In the genomic region with DNA sequence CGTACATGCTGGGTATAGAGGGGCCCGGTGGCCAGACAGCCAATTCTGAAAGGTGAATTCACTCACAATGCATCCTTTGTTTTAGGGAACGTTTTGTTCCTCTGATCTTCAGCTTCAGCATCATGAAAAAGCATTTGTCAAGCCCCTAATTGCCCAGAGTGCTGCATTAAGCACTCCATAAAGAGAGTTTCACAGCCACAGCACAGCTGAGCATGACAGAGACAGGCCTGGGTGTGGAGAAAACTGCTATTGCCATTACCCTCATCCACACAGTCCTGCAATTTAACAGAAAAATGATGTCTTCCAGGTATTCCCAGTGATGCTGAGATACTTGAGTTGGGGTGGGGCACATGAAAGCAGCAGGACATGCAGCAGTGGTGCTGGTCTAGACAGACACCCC, we compare ENCODE assay signal across 30 cellular contexts.
"Had no signal": no experiment of that assay in that cellular context is flagged by ENCODE, and none has a peak within 500 bp of the region (broad histone marks: within the 10 kb centered on the region; RNA-seq: fewer than 3 reads in every experiment).

No MANE protein-coding gene starts in this region.

- H3K9ac ChIP-seq: neural progenitor cell, parathyroid adenoma had no signal

- H3K27me3 ChIP-seq: neural progenitor cell, ovary, right lobe of liver, sigmoid colon, suprapubic skin, testis, tibial artery, transverse colon, upper lobe of right lung, uterus had no signal

- H3K27ac ChIP-seq: neural progenitor cell, ovary, parathyroid adenoma, psoas muscle, right lobe of liver, sigmoid colon, suprapubic skin, testis, tibial artery, transverse colon, upper lobe of right lung, uterus had no signal

- H3K27me3 Mint-ChIP-seq: progenitor cell of endocrine pancreas had no signal

- DNase-seq: naive thymus-derived CD4-positive, alpha-beta T cell; natural killer cell; occipital lobe; ovary; posterior cingulate gyrus; psoas muscle; right cardiac atrium; right lobe of liver; sigmoid colon; small intestine; stimulated activated CD4-positive, alpha-beta T cell treated with anti-CD3 and anti-CD28 coated beads, Interleukin-15, amount 100 ng/mL, for 24 hours; stimulated activated CD4-positive, alpha-beta T cell treated with anti-CD3 and anti-CD28 coated beads, Interleukin-2, amount 100 ng/mL, for 24 hours; stimulated activated CD4-positive, alpha-beta T cell treated with anti-CD3 and anti-CD28 coated beads, Interleukin-2, amount 100 ng/mL, for 48 hours; stimulated activated CD4-positive, alpha-beta T cell treated with anti-CD3 and anti-CD28 coated beads, Interleukin-4, amount 100 ng/mL, for 24 hours; stimulated activated naive CD4-positive, alpha-beta T cell; stimulated activated naive CD8-positive, alpha-beta T cell treated with anti-CD3 and anti-CD28 coated beads, Interleukin-15, amount 100 ng/mL, for 72 hours; stimulated activated naive CD8-positive, alpha-beta T cell treated with anti-CD3 and anti-CD28 coated beads, Interleukin-15, Interleukin-2, amounts not matched to agents 100 U/mL and 50 U/mL, for 24 hours; substantia nigra; testis; tibial artery; transverse colon; upper lobe of right lung; uterus had no signal

- H2AFZ ChIP-seq: neural progenitor cell, parathyroid adenoma had no signal

- H3K79me2 ChIP-seq: parathyroid adenoma had no signal

- H3K36me3 Mint-ChIP-seq: natural killer cell; stimulated activated effector memory CD8-positive, alpha-beta T cell treated with anti-CD3 and anti-CD28 coated beads, Interleukin-12 subunit alpha, Interleukin-12 subunit beta, amount 100 ng/mL, for 72 hours; type B pancreatic cell had no signal

- H3K9me3 Mint-ChIP-seq: natural killer cell; stimulated activated effector memory CD8-positive, alpha-beta T cell treated with anti-CD3 and anti-CD28 coated beads, Interleukin-12 subunit alpha, Interleukin-12 subunit beta, amount 100 ng/mL, for 72 hours had no signal

- H3K9me3 ChIP-seq: ovary, psoas muscle, right lobe of liver, sigmoid colon, suprapubic skin, testis, tibial artery, transverse colon, upper lobe of right lung, uterus had no signal

- H3K4me3 ChIP-seq: neural progenitor cell, ovary, psoas muscle, right lobe of liver, sigmoid colon, suprapubic skin, testis, tibial artery, transverse colon, upper lobe of right lung, uterus had no signal

- H3K4me1 ChIP-seq: neural progenitor cell, parathyroid adenoma, psoas muscle, right lobe of liver, sigmoid colon, suprapubic skin, testis, tibial artery, transverse colon, upper lobe of right lung, uterus had no signal

- H3K4me3 Mint-ChIP-seq: naive thymus-derived CD4-positive, alpha-beta T cell; natural killer cell; nephron; neural progenitor cell; stimulated activated effector memory CD8-positive, alpha-beta T cell treated with anti-CD3 and anti-CD28 coated beads, Interleukin-12 subunit alpha, Interleukin-12 subunit beta, amount 100 ng/mL, for 72 hours; stimulated activated naive CD8-positive, alpha-beta T cell treated with anti-CD3 and anti-CD28 coated beads, Interleukin-15, amount 100 ng/mL, for 72 hours; type B pancreatic cell had no signal

- H3K4me1 Mint-ChIP-seq: stimulated activated effector memory CD8-positive, alpha-beta T cell treated with anti-CD3 and anti-CD28 coated beads, Interleukin-12 subunit alpha, Interleukin-12 subunit beta, amount 100 ng/mL, for 72 hours; stimulated activated naive CD8-positive, alpha-beta T cell treated with anti-CD3 and anti-CD28 coated beads, Interleukin-15, amount 100 ng/mL, for 72 hours had no signal

- H3K27ac Mint-ChIP-seq: naive thymus-derived CD4-positive, alpha-beta T cell; natural killer cell; neural progenitor cell; progenitor cell of endocrine pancreas; stimulated activated effector memory CD8-positive, alpha-beta T cell treated with anti-CD3 and anti-CD28 coated beads, Interleukin-12 subunit alpha, Interleukin-12 subunit beta, amount 100 ng/mL, for 72 hours; stimulated activated naive CD8-positive, alpha-beta T cell treated with anti-CD3 and anti-CD28 coated beads, Interleukin-15, amount 100 ng/mL, for 72 hours; type B pancreatic cell had no signal

- H3K4me2 ChIP-seq: neural progenitor cell had no signal

- ATAC-seq: naive thymus-derived CD4-positive, alpha-beta T cell; natural killer cell; psoas muscle; right cardiac atrium; right lobe of liver; stimulated activated effector memory CD8-positive, alpha-beta T cell treated with anti-CD3 and anti-CD28 coated beads, Interleukin-12 subunit alpha, Interleukin-12 subunit beta, amount 100 ng/mL, for 72 hours; stimulated activated naive CD8-positive, alpha-beta T cell treated with anti-CD3 and anti-CD28 coated beads, Interleukin-15, amount 100 ng/mL, for 72 hours; stimulated activated naive CD8-positive, alpha-beta T cell treated with anti-CD3 and anti-CD28 coated beads, Interleukin-15, Interleukin-2, amounts not matched to agents 100 U/mL and 50 U/mL, for 24 hours; upper lobe of right lung had no signal

- H3K36me3 ChIP-seq: neural progenitor cell, ovary, right lobe of liver, sigmoid colon, suprapubic skin, tibial artery, transverse colon, upper lobe of right lung, uterus had no signal
